In genomic region chr4:147879676-147880075, GRCh38 we compare ENCODE assay signal across 13 cellular contexts.
"Had no signal": no experiment of that assay in that cellular context is flagged by ENCODE, and none has a peak within 500 bp of the region (broad histone marks: within the 10 kb centered on the region; RNA-seq: fewer than 3 reads in every experiment).

No MANE protein-coding gene starts in this region.

- H3K4me3 Mint-ChIP-seq: naive thymus-derived CD4-positive, alpha-beta T cell; nephron progenitor cell had no signal

- H3K27ac ChIP-seq: heart left ventricle, right atrium auricular region, sigmoid colon, skin epidermis had no signal

- H3K27me3 Mint-ChIP-seq: naive thymus-derived CD4-positive, alpha-beta T cell had no signal

- DNase-seq: cortex of kidney; effector memory CD4-positive, alpha-beta T cell; heart left ventricle; hippocampal formation; kidney glomerular epithelial cell; naive thymus-derived CD4-positive, alpha-beta T cell; nephron progenitor cell; sigmoid colon; stimulated activated CD4-positive, alpha-beta T cell treated with anti-CD3 and anti-CD28 coated beads, Interleukin-2, amount 100 ng/mL, for 48 hours; stimulated activated naive CD4-positive, alpha-beta T cell treated with Interleukin-2 at 50 U/mL for 16 hours; trophoblast cell had no signal

- H3K27ac Mint-ChIP-seq: naive thymus-derived CD4-positive, alpha-beta T cell; nephron progenitor cell had no signal

- ATAC-seq: heart left ventricle; naive thymus-derived CD4-positive, alpha-beta T cell had no signal
